In the genomic region with DNA sequence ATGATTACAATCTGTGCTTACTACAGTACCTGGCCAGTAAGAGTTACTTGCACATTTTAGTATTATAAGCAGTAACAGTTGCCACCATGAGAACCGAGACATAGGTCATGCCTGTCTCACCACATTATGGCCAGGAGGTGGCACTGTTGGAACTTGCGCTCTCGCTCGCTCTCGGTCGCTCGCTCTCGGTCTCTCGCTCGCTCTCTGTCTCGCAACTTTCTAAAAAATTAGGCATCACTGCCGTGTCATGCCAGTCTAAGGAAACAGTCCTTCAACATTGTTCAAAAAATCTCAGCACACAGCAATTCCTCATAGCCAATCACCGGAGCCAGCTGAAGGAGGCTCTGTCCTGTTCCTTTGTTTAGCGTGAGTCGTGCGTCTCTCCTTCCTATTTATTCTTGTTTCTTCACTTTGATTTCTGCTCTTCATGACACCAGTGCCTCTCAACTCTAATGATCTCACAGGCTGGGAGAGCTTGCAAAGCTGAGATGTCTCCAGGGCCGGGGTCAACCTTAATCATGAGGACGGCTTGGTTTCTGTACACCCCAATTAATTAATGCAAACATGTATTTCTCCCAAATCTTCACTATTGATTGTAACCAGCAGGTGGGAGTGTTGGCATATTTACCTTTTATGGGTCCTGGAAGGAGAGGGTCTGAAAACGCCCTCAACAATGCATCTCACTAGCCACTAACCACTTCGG, we compare ENCODE assay signal across 1 cellular context.
TF ChIP-seq lines count a peak whose summit lies in the region.

No MANE protein-coding gene starts in this region.

TF ChIP-seq in HepG2, 621 proteins besides CTCF, POLR2A, EP300 and RAD21 (continued from another document and continues in another):
- TF ChIP-seq RFX1 (IDR thresholded peaks at IDR 0.05) (no peak), NFYB (CRISPR knock-in tag; IDR thresholded peaks at IDR 0.05) (no peak), NPAS2 (CRISPR knock-in tag; IDR thresholded peaks at IDR 0.05; ENCODE audit: borderline replicate concordance) (no peak), GTF3A (CRISPR knock-in tag; conservative IDR thresholded peaks at IDR 0.05) (no peak), KLF11 (CRISPR knock-in tag; IDR thresholded peaks at IDR 0.05) (no peak), MXI1 (IDR thresholded peaks at IDR 0.05; ENCODE audit: borderline replicate concordance, low read depth, low read length) (no peak), MTF1 (CRISPR knock-in tag; IDR thresholded peaks at IDR 0.05) (no peak), RBM22 (optimal IDR thresholded peaks at IDR 0.05; ENCODE audit: low read length) (no peak), HDAC6 (IDR thresholded peaks at IDR 0.05; ENCODE audit: low read depth, low read length) (no peak), ARHGAP35 (CRISPR knock-in tag; IDR thresholded peaks at IDR 0.05; ENCODE audit: borderline replicate concordance) (no peak), ZNF512 (CRISPR knock-in tag; IDR thresholded peaks at IDR 0.05) (no peak), MIER2 (CRISPR knock-in tag; IDR thresholded peaks at IDR 0.05) (0 out of 2 replicates have a peak, but pooled peaks have one; percentile 45), SMC3 (IDR thresholded peaks at IDR 0.05; ENCODE audit: low read length) (peak; percentile 87), NCOR1 (IDR thresholded peaks at IDR 0.05; ENCODE audit: borderline replicate concordance, low read length) (no peak), YY1 (IDR thresholded peaks at IDR 0.05; ENCODE audit: insufficient read depth, insufficient replicate concordance, low read depth, low read length) (peak; percentile 17), MIXL1 (CRISPR knock-in tag; IDR thresholded peaks at IDR 0.05) (peak; percentile 33; the same call in 1 of the 2 replicates), FLYWCH1 (CRISPR knock-in tag; IDR thresholded peaks at IDR 0.05) (no peak), ZNF747 (CRISPR knock-in tag; IDR thresholded peaks at IDR 0.05; ENCODE audit: borderline replicate concordance) (no peak), SALL1 (CRISPR knock-in tag; IDR thresholded peaks at IDR 0.05) (peak; percentile 31; the same call in 1 of the 2 replicates), YEATS2 (CRISPR knock-in tag; IDR thresholded peaks at IDR 0.05; ENCODE audit: borderline replicate concordance) (no peak), STAG1 (CRISPR knock-in tag; IDR thresholded peaks at IDR 0.05) (peak; percentile 82), ZNF337 (CRISPR knock-in tag; IDR thresholded peaks at IDR 0.05; ENCODE audit: borderline replicate concordance, low read depth) (no peak), KDM5A (IDR thresholded peaks at IDR 0.05; ENCODE audit: borderline replicate concordance, low read length) (peak; percentile 67; the same call in 1 of the 2 replicates), EED (CRISPR knock-in tag; IDR thresholded peaks at IDR 0.05) (no peak), TCF12 (IDR thresholded peaks at IDR 0.05) (no peak), TCF12 (CRISPR knock-in tag; IDR thresholded peaks at IDR 0.05) (no peak), U2AF1 (optimal IDR thresholded peaks at IDR 0.05; ENCODE audit: low read depth, low read length) (no peak), ARID3A (IDR thresholded peaks at IDR 0.05; ENCODE audit: low read depth, low read length) (peak; percentile 79), ZSCAN25 (CRISPR knock-in tag; IDR thresholded peaks at IDR 0.05) (no peak), PPARG (CRISPR knock-in tag; conservative IDR thresholded peaks at IDR 0.05) (peak; percentile 76), ZNF20 (CRISPR knock-in tag; IDR thresholded peaks at IDR 0.05) (no peak), ZFX (CRISPR knock-in tag; IDR thresholded peaks at IDR 0.05; ENCODE audit: low read depth) (no peak), ZNF235 (CRISPR knock-in tag; IDR thresholded peaks at IDR 0.05; ENCODE audit: borderline replicate concordance) (no peak), ZZZ3 (CRISPR knock-in tag; IDR thresholded peaks at IDR 0.05; ENCODE audit: borderline replicate concordance) (no peak), HOMEZ (CRISPR knock-in tag; IDR thresholded peaks at IDR 0.05; ENCODE audit: low read depth) (no peak), ZSCAN12 (CRISPR knock-in tag; IDR thresholded peaks at IDR 0.05) (no peak)
- TF ChIP-seq, protein P1, sequence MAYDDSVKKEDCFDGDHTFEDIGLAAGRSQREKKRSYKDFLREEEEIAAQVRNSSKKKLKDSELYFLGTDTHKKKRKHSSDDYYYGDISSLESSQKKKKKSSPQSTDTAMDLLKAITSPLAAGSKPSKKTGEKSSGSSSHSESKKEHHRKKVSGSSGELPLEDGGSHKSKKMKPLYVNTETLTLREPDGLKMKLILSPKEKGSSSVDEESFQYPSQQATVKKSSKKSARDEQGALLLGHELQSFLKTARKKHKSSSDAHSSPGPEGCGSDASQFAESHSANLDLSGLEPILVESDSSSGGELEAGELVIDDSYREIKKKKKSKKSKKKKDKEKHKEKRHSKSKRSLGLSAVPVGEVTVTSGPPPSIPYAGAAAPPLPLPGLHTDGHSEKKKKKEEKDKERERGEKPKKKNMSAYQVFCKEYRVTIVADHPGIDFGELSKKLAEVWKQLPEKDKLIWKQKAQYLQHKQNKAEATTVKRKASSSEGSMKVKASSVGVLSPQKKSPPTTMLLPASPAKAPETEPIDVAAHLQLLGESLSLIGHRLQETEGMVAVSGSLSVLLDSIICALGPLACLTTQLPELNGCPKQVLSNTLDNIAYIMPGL (CRISPR knock-in tag; IDR thresholded peaks at IDR 0.05; ENCODE audit: borderline replicate concordance in 1 of 2, low read depth in 1 of 2): peak; percentile 57 to 83
- TF ChIP-seq, protein P2, sequence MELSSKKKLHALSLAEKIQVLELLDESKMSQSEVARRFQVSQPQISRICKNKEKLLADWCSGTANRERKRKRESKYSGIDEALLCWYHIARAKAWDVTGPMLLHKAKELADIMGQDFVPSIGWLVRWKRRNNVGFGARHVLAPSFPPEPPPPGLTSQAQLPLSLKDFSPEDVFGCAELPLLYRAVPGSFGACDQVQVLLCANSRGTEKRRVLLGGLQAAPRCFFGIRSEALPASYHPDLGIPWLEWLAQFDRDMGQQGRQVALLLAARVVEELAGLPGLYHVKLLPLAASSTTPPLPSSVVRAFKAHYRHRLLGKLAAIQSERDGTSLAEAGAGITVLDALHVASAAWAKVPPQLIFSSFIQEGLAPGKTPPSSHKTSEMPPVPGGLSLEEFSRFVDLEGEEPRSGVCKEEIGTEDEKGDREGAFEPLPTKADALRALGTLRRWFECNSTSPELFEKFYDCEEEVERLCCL (CRISPR knock-in tag; IDR thresholded peaks at IDR 0.05; ENCODE audit: borderline replicate concordance): no peak
- TF ChIP-seq, protein P3, sequence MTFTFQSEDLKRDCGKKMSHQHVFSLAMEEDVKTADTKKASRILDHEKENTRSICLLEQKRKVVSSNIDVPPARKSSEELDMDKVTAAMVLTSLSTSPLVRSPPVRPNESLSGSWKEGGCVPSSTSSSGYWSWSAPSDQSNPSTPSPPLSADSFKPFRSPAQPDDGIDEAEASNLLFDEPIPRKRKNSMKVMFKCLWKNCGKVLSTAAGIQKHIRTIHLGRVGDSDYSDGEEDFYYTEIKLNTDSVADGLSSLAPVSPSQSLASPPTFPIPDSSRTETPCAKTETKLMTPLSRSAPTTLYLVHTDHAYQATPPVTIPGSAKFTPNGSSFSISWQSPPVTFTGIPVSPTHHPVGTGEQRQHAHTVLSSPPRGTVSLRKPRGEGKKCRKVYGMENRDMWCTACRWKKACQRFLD (CRISPR knock-in tag; IDR thresholded peaks at IDR 0.05; ENCODE audit: borderline replicate concordance): no peak
- TF ChIP-seq, protein P4, sequence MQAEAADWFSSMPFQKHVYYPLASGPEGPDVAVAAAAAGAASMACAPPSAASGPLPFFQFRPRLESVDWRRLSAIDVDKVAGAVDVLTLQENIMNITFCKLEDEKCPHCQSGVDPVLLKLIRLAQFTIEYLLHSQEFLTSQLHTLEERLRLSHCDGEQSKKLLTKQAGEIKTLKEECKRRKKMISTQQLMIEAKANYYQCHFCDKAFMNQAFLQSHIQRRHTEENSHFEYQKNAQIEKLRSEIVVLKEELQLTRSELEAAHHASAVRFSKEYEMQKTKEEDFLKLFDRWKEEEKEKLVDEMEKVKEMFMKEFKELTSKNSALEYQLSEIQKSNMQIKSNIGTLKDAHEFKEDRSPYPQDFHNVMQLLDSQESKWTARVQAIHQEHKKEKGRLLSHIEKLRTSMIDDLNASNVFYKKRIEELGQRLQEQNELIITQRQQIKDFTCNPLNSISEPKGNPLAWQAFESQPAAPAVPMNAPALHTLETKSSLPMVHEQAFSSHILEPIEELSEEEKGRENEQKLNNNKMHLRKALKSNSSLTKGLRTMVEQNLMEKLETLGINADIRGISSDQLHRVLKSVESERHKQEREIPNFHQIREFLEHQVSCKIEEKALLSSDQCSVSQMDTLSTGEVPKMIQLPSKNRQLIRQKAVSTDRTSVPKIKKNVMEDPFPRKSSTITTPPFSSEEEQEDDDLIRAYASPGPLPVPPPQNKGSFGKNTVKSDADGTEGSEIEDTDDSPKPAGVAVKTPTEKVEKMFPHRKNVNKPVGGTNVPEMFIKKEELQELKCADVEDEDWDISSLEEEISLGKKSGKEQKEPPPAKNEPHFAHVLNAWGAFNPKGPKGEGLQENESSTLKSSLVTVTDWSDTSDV (CRISPR knock-in tag; IDR thresholded peaks at IDR 0.05): no peak
- TF ChIP-seq, protein P5, sequence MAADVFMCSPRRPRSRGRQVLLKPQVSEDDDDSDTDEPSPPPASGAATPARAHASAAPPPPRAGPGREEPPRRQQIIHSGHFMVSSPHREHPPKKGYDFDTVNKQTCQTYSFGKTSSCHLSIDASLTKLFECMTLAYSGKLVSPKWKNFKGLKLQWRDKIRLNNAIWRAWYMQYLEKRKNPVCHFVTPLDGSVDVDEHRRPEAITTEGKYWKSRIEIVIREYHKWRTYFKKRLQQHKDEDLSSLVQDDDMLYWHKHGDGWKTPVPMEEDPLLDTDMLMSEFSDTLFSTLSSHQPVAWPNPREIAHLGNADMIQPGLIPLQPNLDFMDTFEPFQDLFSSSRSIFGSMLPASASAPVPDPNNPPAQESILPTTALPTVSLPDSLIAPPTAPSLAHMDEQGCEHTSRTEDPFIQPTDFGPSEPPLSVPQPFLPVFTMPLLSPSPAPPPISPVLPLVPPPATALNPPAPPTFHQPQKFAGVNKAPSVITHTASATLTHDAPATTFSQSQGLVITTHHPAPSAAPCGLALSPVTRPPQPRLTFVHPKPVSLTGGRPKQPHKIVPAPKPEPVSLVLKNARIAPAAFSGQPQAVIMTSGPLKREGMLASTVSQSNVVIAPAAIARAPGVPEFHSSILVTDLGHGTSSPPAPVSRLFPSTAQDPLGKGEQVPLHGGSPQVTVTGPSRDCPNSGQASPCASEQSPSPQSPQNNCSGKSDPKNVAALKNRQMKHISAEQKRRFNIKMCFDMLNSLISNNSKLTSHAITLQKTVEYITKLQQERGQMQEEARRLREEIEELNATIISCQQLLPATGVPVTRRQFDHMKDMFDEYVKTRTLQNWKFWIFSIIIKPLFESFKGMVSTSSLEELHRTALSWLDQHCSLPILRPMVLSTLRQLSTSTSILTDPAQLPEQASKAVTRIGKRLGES (CRISPR knock-in tag; IDR thresholded peaks at IDR 0.05; ENCODE audit: borderline replicate concordance): no peak
- TF ChIP-seq, protein P6, sequence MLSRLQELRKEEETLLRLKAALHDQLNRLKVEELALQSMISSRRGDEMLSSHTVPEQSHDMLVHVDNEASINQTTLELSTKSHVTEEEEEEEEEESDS (CRISPR knock-in tag; IDR thresholded peaks at IDR 0.05; ENCODE audit: borderline replicate concordance): no peak
- TF ChIP-seq, protein P7, sequence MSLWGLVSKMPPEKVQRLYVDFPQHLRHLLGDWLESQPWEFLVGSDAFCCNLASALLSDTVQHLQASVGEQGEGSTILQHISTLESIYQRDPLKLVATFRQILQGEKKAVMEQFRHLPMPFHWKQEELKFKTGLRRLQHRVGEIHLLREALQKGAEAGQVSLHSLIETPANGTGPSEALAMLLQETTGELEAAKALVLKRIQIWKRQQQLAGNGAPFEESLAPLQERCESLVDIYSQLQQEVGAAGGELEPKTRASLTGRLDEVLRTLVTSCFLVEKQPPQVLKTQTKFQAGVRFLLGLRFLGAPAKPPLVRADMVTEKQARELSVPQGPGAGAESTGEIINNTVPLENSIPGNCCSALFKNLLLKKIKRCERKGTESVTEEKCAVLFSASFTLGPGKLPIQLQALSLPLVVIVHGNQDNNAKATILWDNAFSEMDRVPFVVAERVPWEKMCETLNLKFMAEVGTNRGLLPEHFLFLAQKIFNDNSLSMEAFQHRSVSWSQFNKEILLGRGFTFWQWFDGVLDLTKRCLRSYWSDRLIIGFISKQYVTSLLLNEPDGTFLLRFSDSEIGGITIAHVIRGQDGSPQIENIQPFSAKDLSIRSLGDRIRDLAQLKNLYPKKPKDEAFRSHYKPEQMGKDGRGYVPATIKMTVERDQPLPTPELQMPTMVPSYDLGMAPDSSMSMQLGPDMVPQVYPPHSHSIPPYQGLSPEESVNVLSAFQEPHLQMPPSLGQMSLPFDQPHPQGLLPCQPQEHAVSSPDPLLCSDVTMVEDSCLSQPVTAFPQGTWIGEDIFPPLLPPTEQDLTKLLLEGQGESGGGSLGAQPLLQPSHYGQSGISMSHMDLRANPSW (CRISPR knock-in tag; IDR thresholded peaks at IDR 0.05; ENCODE audit: borderline replicate concordance): no peak
